In genomic region chr21:37435120-37435519, GRCh38 we compare ENCODE assay signal across 8 cellular contexts.
DNase-seq lines count a peak whose midpoint lies in the region; ATAC-seq, FAIRE-seq and TF ChIP-seq lines count a peak whose summit lies in the region.

No MANE protein-coding gene starts in this region.

- peak overlapping the region in 1 of 2 donors; percentile 22 for H3K27ac ChIP-seq in coronary artery
- H3K27ac ChIP-seq in substantia nigra (ENCODE audit: low read depth, low read length, poor library complexity, severe bottlenecking), result no peak overlapping the region

- no peaks in the 10 kb centered on the region for H3K27me3 ChIP-seq in kidney epithelial cell (ENCODE audit: control insufficient read depth, insufficient read depth, low read length)

- H3K4me3 ChIP-seq in coronary artery, result peak overlapping the region; percentile 33
- H3K4me3 ChIP-seq in kidney epithelial cell (ENCODE audit: low read depth, low read length), result no peak overlapping the region

- TF ChIP-seq POLR2A in GM12892 (IDR thresholded peaks at IDR 0.05; ENCODE audit: low read depth, low read length), result no peak

- ATAC-seq in GM21423 (IDR thresholded peaks at IDR 0.05; ENCODE audit: unreplicated experiment) (no peak), HG03571 (IDR thresholded peaks at IDR 0.05; ENCODE audit: unreplicated experiment) (no peak)

- TF ChIP-seq CTCF in coronary artery (IDR thresholded peaks at IDR 0.05) (no peak), kidney epithelial cell (IDR thresholded peaks at IDR 0.05; ENCODE audit: insufficient read depth, low read length, poor library complexity, severe bottlenecking) (no peak)

- FAIRE-seq in GM12892 (lab: Jason Lieb, UNC), result peak; percentile 44

- DNase-seq in GM12892 (ENCODE audit: insufficient read length), result no peak
- peak; percentile 99 for DNase-seq in MV-4-11 (lab: John Stamatoyannopoulos, UW)
- peak; percentile 95 for DNase-seq in SW480 (ENCODE audit: low spot score)
- DNase-seq in coronary artery (ENCODE audit: low spot score), result no peak
- DNase-seq in kidney epithelial cell (ENCODE audit: low read depth), result peak; percentile 94
- DNase-seq in substantia nigra (lab: John Stamatoyannopoulos, UW), result peak in 39 of 49 donors; percentile 2 to 84 (median 38)

- H3K36me3 ChIP-seq in kidney epithelial cell (ENCODE audit: control insufficient read depth, insufficient read depth, low read length), result peaks cover 2% of the 10 kb centered on the region

Comparison
In these comparisons a context has a peak if more than half of its experiments do, and no peak if none do; other contexts are left out.
1. DNase-seq: peak in MV-4-11 (single experiment), SW480 (single experiment), kidney epithelial cell (single experiment) and substantia nigra (39 of 49); none in GM12892 (single experiment) and coronary artery (single experiment).